ENCODE assay signal across 8 cellular contexts in the genomic region with DNA sequence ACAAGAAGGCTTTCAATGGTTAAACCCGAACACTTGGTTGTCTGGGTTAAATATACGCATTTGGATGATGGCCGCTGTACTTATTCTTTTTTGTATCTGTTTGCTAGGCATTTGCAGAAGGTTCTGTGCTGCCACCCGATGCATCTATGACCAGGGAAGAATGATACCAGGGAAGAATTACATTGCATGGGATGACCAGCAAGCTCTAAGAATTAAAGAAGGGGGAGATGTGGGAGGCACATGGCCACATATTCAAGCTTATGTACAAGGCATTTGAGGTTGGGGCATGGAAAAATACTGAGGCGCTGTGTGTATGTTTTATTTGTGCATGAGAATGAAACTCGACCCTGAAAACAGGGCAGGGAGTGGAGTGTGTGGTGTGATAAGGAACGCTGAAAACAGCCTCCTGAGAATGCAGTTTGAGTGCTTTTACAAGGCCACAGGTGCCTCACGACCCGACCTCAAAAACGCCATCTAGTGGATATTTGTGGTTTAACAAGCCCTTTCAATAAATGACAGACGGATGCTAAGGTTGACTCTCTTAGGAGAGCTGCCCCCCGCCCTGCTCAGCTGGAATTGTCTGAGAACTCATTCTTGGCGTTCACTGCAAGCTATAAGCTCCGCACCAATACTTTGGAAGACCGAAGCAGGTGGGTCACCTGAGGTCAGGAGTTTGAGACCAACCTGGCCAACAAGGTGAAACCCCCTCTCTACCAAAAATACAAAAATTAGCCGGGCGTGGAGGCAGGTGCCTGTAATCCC. TPM values are rescaled to one million over a fixed set of nuclear protein-coding genes. Genes with fewer than 3 reads are reported as not detected.
DNase-seq lines count a peak whose midpoint lies in the region; ATAC-seq and TF ChIP-seq lines count a peak whose summit lies in the region.
"Not testable (repeated sequence)": the region's sequence is repeated elsewhere in the genome, so short reads cannot be mapped to it uniquely, and the experiment has no call there.

No MANE protein-coding gene starts in this region.

- H3K9me3 Mint-ChIP-seq in activated B cell treated with CpG ODN at 0.5 μM for 24 hours, result peaks cover 12% of the 10 kb centered on the region

- TF ChIP-seq CTCF in activated B cell treated with CpG ODN at 0.5 μM for 24 hours (IDR thresholded peaks at IDR 0.05) (peak; percentile 12), choroid plexus epithelial cell (conservative IDR thresholded peaks at IDR 0.05; ENCODE audit: low read depth, low read length) (peak; percentile 58), kidney epithelial cell (IDR thresholded peaks at IDR 0.05; ENCODE audit: insufficient read depth, low read length, poor library complexity, severe bottlenecking) (peak; percentile 48)

- CTCF ChIA-PET in activated B cell treated with CpG ODN at 0.5 μM for 24 hours (lab: Charles Lee), result interaction anchor here (1.0 to 1.4 kb wide), 3 partner anchors 11 to 221 kb away, joined by 3 to 6 read pairs (median 5); a partner anchor contains a TSS

- DNase-seq in D341Med (ENCODE audit: low spot score), result peak; percentile 60
- DNase-seq in KG1 (lab: John Stamatoyannopoulos, UW), result peak; percentile 68
- DNase-seq in NCI-H526 treated with DMSO at 0.1 percent for 48 hours (lab: John Stamatoyannopoulos, UW), result peak; percentile 69
- not testable (repeated sequence) for DNase-seq in activated B cell treated with CpG ODN at 0.5 μM for 24 hours; kidney epithelial cell (ENCODE audit: low read depth)
- peak; percentile 69 for DNase-seq in choroid plexus epithelial cell (ENCODE audit: low read depth)
- DNase-seq in stimulated activated CD4-positive, alpha-beta T cell treated with anti-CD3 and anti-CD28 coated beads, Interleukin-2, amount 100 ng/mL, for 24 hours, result peak; percentile 14 to 34

- H3K4me1 Mint-ChIP-seq in activated B cell treated with CpG ODN at 0.5 μM for 24 hours, result not testable (repeated sequence)

- H3K27me3 Mint-ChIP-seq in activated B cell treated with CpG ODN at 0.5 μM for 24 hours, result not testable (repeated sequence)

- not testable (repeated sequence) for H3K27me3 ChIP-seq in kidney epithelial cell (ENCODE audit: control insufficient read depth, insufficient read depth, low read length)

- not testable (repeated sequence) for H3K4me3 Mint-ChIP-seq in activated B cell treated with CpG ODN at 0.5 μM for 24 hours

- not testable (repeated sequence) for H3K36me3 ChIP-seq in kidney epithelial cell (ENCODE audit: control insufficient read depth, insufficient read depth, low read length)

- POLR2A ChIA-PET in activated B cell treated with CpG ODN at 0.5 μM for 24 hours (lab: Charles Lee), result interaction anchor here (0.6 to 2.5 kb wide), 2 partner anchors 11 to 221 kb away, joined by 6 to 9 read pairs; a partner anchor contains a TSS

- ATAC-seq in GM21447 (IDR thresholded peaks at IDR 0.05; ENCODE audit: unreplicated experiment) (peak; percentile 94), activated B cell treated with CpG ODN at 0.5 μM for 24 hours (ENCODE audit: low read depth) (peak; percentile 64)

- intact Hi-C loops in activated B cell treated with CpG ODN at 0.5 μM for 24 hours (cut with micrococcal nuclease), result loop anchor here (5.0 kb wide), 1 partner anchor 223 kb away; no protein-coding TSS in a partner anchor

- H3K4me3 ChIP-seq in choroid plexus epithelial cell (ENCODE audit: low read depth, low read length); kidney epithelial cell (ENCODE audit: low read depth, low read length): not testable (repeated sequence)

- not testable (repeated sequence) for H3K36me3 Mint-ChIP-seq in activated B cell treated with CpG ODN at 0.5 μM for 24 hours (ENCODE audit: low read depth)

- H3K27ac Mint-ChIP-seq in activated B cell treated with CpG ODN at 0.5 μM for 24 hours, result not testable (repeated sequence)

RNA-seq across cellular contexts. Expression of a gene that starts 10.8 kb away (rescaled TPM):
- total RNA-seq in activated B cell treated with CpG ODN at 0.5 μM for 24 hours (42.2 and 47.1 TPM in 2 replicates), kidney epithelial cell (18.5 and 22.3 TPM in 2 replicates)

RNA-seq across cellular contexts. Expression of a gene that starts 22.9 kb away (rescaled TPM):
- total RNA-seq in activated B cell treated with CpG ODN at 0.5 μM for 24 hours, result not detected in 2 replicates
- total RNA-seq in kidney epithelial cell, result 2.5 and 4.3 TPM in 2 replicates
